ENCODE assay signal across 1 cellular context in the genomic region with DNA sequence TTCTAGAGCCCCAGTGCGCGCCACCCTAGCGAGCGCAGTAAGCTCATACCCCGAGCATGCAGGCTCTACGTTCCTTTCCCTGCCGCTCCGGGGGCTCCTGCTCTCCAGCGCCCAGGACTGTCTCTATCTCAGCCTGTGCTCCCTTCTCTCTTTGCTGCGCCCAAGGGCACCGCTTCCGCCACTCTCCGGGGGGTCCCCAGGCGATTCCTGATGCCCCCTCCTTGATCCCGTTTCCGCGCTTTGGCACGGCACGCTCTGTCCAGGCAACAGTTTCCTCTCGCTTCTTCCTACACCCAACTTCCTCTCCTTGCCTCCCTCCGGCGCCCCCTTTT.
TF ChIP-seq lines count a peak whose summit lies in the region.

No MANE protein-coding gene starts in this region.

TF ChIP-seq in SK-N-SH treated with all-trans-retinoic acid at 6 μM for 48 hours, 23 proteins besides CTCF, POLR2A, EP300 and RAD21 (continued from another document):
- TF ChIP-seq, protein P1, sequence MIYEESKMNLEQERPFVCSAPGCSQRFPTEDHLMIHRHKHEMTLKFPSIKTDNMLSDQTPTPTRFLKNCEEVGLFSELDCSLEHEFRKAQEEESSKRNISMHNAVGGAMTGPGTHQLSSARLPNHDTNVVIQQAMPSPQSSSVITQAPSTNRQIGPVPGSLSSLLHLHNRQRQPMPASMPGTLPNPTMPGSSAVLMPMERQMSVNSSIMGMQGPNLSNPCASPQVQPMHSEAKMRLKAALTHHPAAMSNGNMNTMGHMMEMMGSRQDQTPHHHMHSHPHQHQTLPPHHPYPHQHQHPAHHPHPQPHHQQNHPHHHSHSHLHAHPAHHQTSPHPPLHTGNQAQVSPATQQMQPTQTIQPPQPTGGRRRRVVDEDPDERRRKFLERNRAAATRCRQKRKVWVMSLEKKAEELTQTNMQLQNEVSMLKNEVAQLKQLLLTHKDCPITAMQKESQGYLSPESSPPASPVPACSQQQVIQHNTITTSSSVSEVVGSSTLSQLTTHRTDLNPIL (CRISPR knock-in tag; IDR thresholded peaks at IDR 0.05; ENCODE audit: low read depth), result no peak
- no peak for TF ChIP-seq PPARA (CRISPR knock-in tag; IDR thresholded peaks at IDR 0.05; ENCODE audit: borderline replicate concordance)
- TF ChIP-seq ZFP30 (CRISPR knock-in tag; IDR thresholded peaks at IDR 0.05), result no peak
- no peak for TF ChIP-seq OSR1 (CRISPR knock-in tag; IDR thresholded peaks at IDR 0.05)
